8 cellular contexts compared by ENCODE assay signal in genomic region chr20:62136283-62137091, GRCh38. TPM values are rescaled to one million over a fixed set of nuclear protein-coding genes. Genes with fewer than 3 reads are reported as not detected.
DNase-seq lines count a peak whose midpoint lies in the region; ATAC-seq, FAIRE-seq and TF ChIP-seq lines count a peak whose summit lies in the region.

No MANE protein-coding gene starts in this region.

- FAIRE-seq in GM12892 (lab: Jason Lieb, UNC), result no peak

- H3K9me3 ChIP-seq in IMR-90 (ENCODE audit: control insufficient read depth, insufficient read depth, low read length) (no peaks in the 10 kb centered on the region), SJCRH30 (replicated peaks) (no peaks in the 10 kb centered on the region)

- no peak overlapping the region for H2BK120ac ChIP-seq in IMR-90 (ENCODE audit: low read depth, low read length)

- POLR2A ChIA-PET in IMR-90 (lab: Charles Lee; ENCODE audit: unreplicated experiment), result no interaction called here

- TF ChIP-seq CTCF in IMR-90 (conservative IDR thresholded peaks at IDR 0.05; ENCODE audit: low read depth, low read length) (peak; percentile 76), foreskin fibroblast (IDR thresholded peaks at IDR 0.05; ENCODE audit: low read depth, low read length) (peak; percentile 94), progenitor cell of endocrine pancreas (IDR thresholded peaks at IDR 0.05; ENCODE audit: unreplicated experiment) (peak; percentile 81)

- peak; percentile 72 for TF ChIP-seq RAD21 in IMR-90 (IDR thresholded peaks at IDR 0.05; ENCODE audit: low read length)

- no peak overlapping the region for H2BK5ac ChIP-seq in IMR-90 (ENCODE audit: low read depth, low read length, poor library complexity, severe bottlenecking)

- H3K9ac ChIP-seq in IMR-90 (ENCODE audit: low read depth, low read length), result no peak overlapping the region

- no peak overlapping the region for H2AFZ ChIP-seq in IMR-90 (replicated peaks; ENCODE audit: low read length, poor library complexity)

- H3K56ac ChIP-seq in IMR-90 (ENCODE audit: extremely low read depth, insufficient read depth, low read length), result no peak overlapping the region

- no peak overlapping the region for H3K18ac ChIP-seq in IMR-90 (ENCODE audit: low read depth, low read length)

- no peak overlapping the region for H3K4me3 ChIP-seq in IMR-90 (ENCODE audit: insufficient read depth, low read depth, low read length)
- H3K4me3 ChIP-seq in SJCRH30, result no peak overlapping the region
- no peak overlapping the region for H3K4me3 ChIP-seq in foreskin fibroblast (ENCODE audit: low read depth in 1 of 2, low read length in 2 of 2)

- dilution Hi-C loops in IMR-90 (cut with HindIII; ENCODE audit: low sequenced_read_pairs, unreplicated experiment), result no loop called here

- no peak overlapping the region for H2BK15ac ChIP-seq in IMR-90 (ENCODE audit: low read depth, low read length)

- peak overlapping the region; percentile 19 for H3K4me3 Mint-ChIP-seq in progenitor cell of endocrine pancreas (ENCODE audit: low read depth)

- no peak overlapping the region for H4K91ac ChIP-seq in IMR-90 (ENCODE audit: insufficient read depth, low read depth, low read length)

- H3K4me1 ChIP-seq in IMR-90 (ENCODE audit: control insufficient read depth, insufficient read depth, low read length) (peaks cover 10% of the 10 kb centered on the region; the same call in 1 of the 2 replicates), SJCRH30 (peaks cover 2% of the 10 kb centered on the region; the same call in 1 of the 2 replicates)

- TF ChIP-seq POLR2A in IMR-90 (IDR thresholded peaks at IDR 0.05; ENCODE audit: low read depth, low read length) (no peak), GM12892 (IDR thresholded peaks at IDR 0.05; ENCODE audit: low read depth, low read length) (no peak)

- H3K9me1 ChIP-seq in IMR-90 (ENCODE audit: insufficient read depth, low read length), result peaks cover 5% of the 10 kb centered on the region; the same call in 1 of the 2 replicates

- DNase-seq in DMS53 (lab: John Stamatoyannopoulos, UW) (peak; percentile 88), IMR-90 (peak; percentile 68), SJCRH30 (peak; percentile 69 to 85), activated gamma-delta T cell (lab: John Stamatoyannopoulos, UW) (peak; percentile 36), foreskin fibroblast (peak; percentile 66 to 92), progenitor cell of endocrine pancreas (ENCODE audit: low spot score, unreplicated experiment) (peak; percentile 48), GM12892 (ENCODE audit: insufficient read length) (no peak)

- no peak overlapping the region for H2BK20ac ChIP-seq in IMR-90 (ENCODE audit: low read depth, low read length)

- H3K27me3 ChIP-seq in IMR-90 (ENCODE audit: control insufficient read depth, insufficient read depth, low read length), result no peaks in the 10 kb centered on the region
- no peaks in the 10 kb centered on the region for H3K27me3 ChIP-seq in SJCRH30

- peak overlapping the region; percentile 87 for H3K27ac Mint-ChIP-seq in progenitor cell of endocrine pancreas

- H4K20me1 ChIP-seq in IMR-90 (ENCODE audit: insufficient read depth, low read length), result peaks cover 97% of the 10 kb centered on the region

- no peak overlapping the region for H2AK5ac ChIP-seq in IMR-90 (ENCODE audit: low read depth, low read length)

- H3K4ac ChIP-seq in IMR-90 (ENCODE audit: low read depth, low read length), result no peak overlapping the region

- in situ Hi-C loops in IMR-90 (cut with MboI; ENCODE audit: low sequenced_read_pairs), result no loop called here

- H3K27ac ChIP-seq in IMR-90 (ENCODE audit: insufficient read depth, low read length) (no peak overlapping the region), SJCRH30 (no peak overlapping the region)

- peaks cover 8% of the 10 kb centered on the region for H3K4me1 Mint-ChIP-seq in progenitor cell of endocrine pancreas (ENCODE audit: low read depth)

- H3K27me3 Mint-ChIP-seq in progenitor cell of endocrine pancreas, result no peaks in the 10 kb centered on the region

- H2AK9ac ChIP-seq in IMR-90 (replicated peaks; ENCODE audit: low read depth, low read length, poor library complexity), result no peak overlapping the region

- no TSS peak for BruUV-seq in IMR-90 (replicated peaks; lab: Mats Ljungman, UMichigan)

- no peak overlapping the region for H3K4me2 ChIP-seq in IMR-90 (ENCODE audit: low read depth, low read length)

- H4K8ac ChIP-seq in IMR-90 (ENCODE audit: low read depth in 2 of 2, low read length in 2 of 2), result no peak overlapping the region

- intact Hi-C loops in IMR-90 (cut with micrococcal nuclease), result loop anchor here (1.0 kb wide), 2 partner anchors 110 to 125 kb away; no protein-coding TSS in a partner anchor

- peaks cover 30% of the 10 kb centered on the region for H3K36me3 Mint-ChIP-seq in progenitor cell of endocrine pancreas (ENCODE audit: insufficient read depth)

- no peak overlapping the region for H3K14ac ChIP-seq in IMR-90 (replicated peaks; ENCODE audit: low read depth, low read length)

- CTCF ChIA-PET in IMR-90 (lab: Yijun Ruan, JAX), result interaction anchor here (0.9 to 1.9 kb wide), 4 partner anchors 73 to 126 kb away, joined by 3 to 8 read pairs (median 4); no protein-coding TSS in a partner anchor

- peaks cover 76% of the 10 kb centered on the region for H3K36me3 ChIP-seq in IMR-90 (ENCODE audit: control insufficient read depth, insufficient read depth, low read length)
- peaks cover 94% of the 10 kb centered on the region for H3K36me3 ChIP-seq in SJCRH30

- ATAC-seq in IMR-90 (ENCODE audit: low read depth) (peak; percentile 53), GM19467 (IDR thresholded peaks at IDR 0.05; ENCODE audit: unreplicated experiment) (no peak)

- no peaks in the 10 kb centered on the region for H3K9me3 Mint-ChIP-seq in progenitor cell of endocrine pancreas (ENCODE audit: low read depth)

- H4K5ac ChIP-seq in IMR-90 (ENCODE audit: low read depth, low read length), result no peak overlapping the region

- H3K79me1 ChIP-seq in IMR-90 (ENCODE audit: low read depth in 1 of 2, low read length in 2 of 2), result peaks cover 15 to 84% of the 10 kb centered on the region in 2 experiments

- WGBS in IMR-90 (ENCODE audit: extremely low coverage in 2 of 2, insufficient read length in 1 of 2), 2 experiments, result 60% methylated on average over 2 of the region's 8 CpGs; no CpG with 5 or more reads in 1 of the 2 experiments

- H3K23ac ChIP-seq in IMR-90 (ENCODE audit: low read depth, low read length), result no peak overlapping the region

TF ChIP-seq in IMR-90, 13 proteins besides CTCF, POLR2A, EP300 and RAD21:
- no peak for TF ChIP-seq CHD1 (IDR thresholded peaks at IDR 0.05; ENCODE audit: low read depth, low read length)
- peak; percentile 84 for TF ChIP-seq SMC3 (IDR thresholded peaks at IDR 0.05; ENCODE audit: low read depth, low read length)
- TF ChIP-seq, protein P1, sequence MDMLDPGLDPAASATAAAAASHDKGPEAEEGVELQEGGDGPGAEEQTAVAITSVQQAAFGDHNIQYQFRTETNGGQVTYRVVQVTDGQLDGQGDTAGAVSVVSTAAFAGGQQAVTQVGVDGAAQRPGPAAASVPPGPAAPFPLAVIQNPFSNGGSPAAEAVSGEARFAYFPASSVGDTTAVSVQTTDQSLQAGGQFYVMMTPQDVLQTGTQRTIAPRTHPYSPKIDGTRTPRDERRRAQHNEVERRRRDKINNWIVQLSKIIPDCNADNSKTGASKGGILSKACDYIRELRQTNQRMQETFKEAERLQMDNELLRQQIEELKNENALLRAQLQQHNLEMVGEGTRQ (IDR thresholded peaks at IDR 0.05; ENCODE audit: low read depth, low read length), result no peak
- no peak for TF ChIP-seq MAZ (IDR thresholded peaks at IDR 0.05; ENCODE audit: borderline replicate concordance, low read depth, low read length)

RNA-seq across cellular contexts. Expression of gene PSMA7, which starts 6.7 kb away (rescaled TPM):
- total RNA-seq in IMR-90 (2012; rRNA removed) (458 and 487 TPM in 2 replicates), progenitor cell of endocrine pancreas (221 and 234 TPM in 2 replicates)
- 417 and 520 TPM in 2 replicates for polyA plus RNA-seq in IMR-90 (2012; rRNA removed)
- polyA plus RNA-seq in IMR-90 (2012; cell fraction: cytosol; rRNA removed), result 774 and 987 TPM in 2 replicates
- polyA plus RNA-seq in IMR-90 (2012; cell fraction: nucleus; rRNA removed; ENCODE audit: low replicate concordance), result 366 and 428 TPM in 2 replicates
- 755 and 774 TPM in 2 replicates for total RNA-seq in SJCRH30 (2014; rRNA removed; shearing (Covaris generic))
- 261 TPM for polyA plus RNA-seq in GM12892 (2012; ENCODE audit: missing spikeins)

RNA-seq across cellular contexts. Expression of gene SS18L1, which starts 7.1 kb away (rescaled TPM):
- total RNA-seq in IMR-90 (2012; rRNA removed) (8.1 and 10.6 TPM in 2 replicates), progenitor cell of endocrine pancreas (29.8 and 32.0 TPM in 2 replicates)
- polyA plus RNA-seq in IMR-90 (2012; rRNA removed), result 12.2 and 15.6 TPM in 2 replicates
- polyA plus RNA-seq in IMR-90 (2012; cell fraction: cytosol; rRNA removed), result 3.6 and 10.0 TPM in 2 replicates
- 32.8 and 87.5 TPM in 2 replicates for polyA plus RNA-seq in IMR-90 (2012; cell fraction: nucleus; rRNA removed; ENCODE audit: low replicate concordance)
- total RNA-seq in SJCRH30 (2014; rRNA removed; shearing (Covaris generic)), result 57.4 and 68.9 TPM in 2 replicates
- 8.2 TPM for polyA plus RNA-seq in GM12892 (2012; ENCODE audit: missing spikeins)

RNA-seq across cellular contexts. Expression of gene LSM14B, which starts 14.2 kb away (rescaled TPM):
- total RNA-seq in IMR-90 (2012; rRNA removed) (23.7 and 30.6 TPM in 2 replicates), progenitor cell of endocrine pancreas (81.1 and 84.3 TPM in 2 replicates)
- 41.1 and 46.7 TPM in 2 replicates for polyA plus RNA-seq in IMR-90 (2012; rRNA removed)
- polyA plus RNA-seq in IMR-90 (2012; cell fraction: cytosol; rRNA removed), result 21.4 and 47.8 TPM in 2 replicates
- 41.4 and 44.4 TPM in 2 replicates for polyA plus RNA-seq in IMR-90 (2012; cell fraction: nucleus; rRNA removed; ENCODE audit: low replicate concordance)
- 146 TPM in 2 replicates for total RNA-seq in SJCRH30 (2014; rRNA removed; shearing (Covaris generic))
- 29.3 TPM for polyA plus RNA-seq in GM12892 (2012; ENCODE audit: missing spikeins)

RNA-seq across cellular contexts. Expression of gene MTG2, which starts 46.3 kb away (rescaled TPM):
- 11.5 and 12.2 TPM in 2 replicates for total RNA-seq in IMR-90 (2012; rRNA removed)
- polyA plus RNA-seq in IMR-90 (2012; rRNA removed), result 23.9 and 25.2 TPM in 2 replicates
- 21.7 and 23.7 TPM in 2 replicates for polyA plus RNA-seq in IMR-90 (2012; cell fraction: cytosol; rRNA removed)
- 52.1 and 66.5 TPM in 2 replicates for polyA plus RNA-seq in IMR-90 (2012; cell fraction: nucleus; rRNA removed; ENCODE audit: low replicate concordance)
- total RNA-seq in SJCRH30 (2014; rRNA removed; shearing (Covaris generic)), result 63.8 and 66.2 TPM in 2 replicates
- total RNA-seq in progenitor cell of endocrine pancreas, result 30.4 and 31.6 TPM in 2 replicates
- 18.0 TPM for polyA plus RNA-seq in GM12892 (2012; ENCODE audit: missing spikeins)
